Comparison of ENCODE assay signal across 8 cellular contexts in the genomic region with DNA sequence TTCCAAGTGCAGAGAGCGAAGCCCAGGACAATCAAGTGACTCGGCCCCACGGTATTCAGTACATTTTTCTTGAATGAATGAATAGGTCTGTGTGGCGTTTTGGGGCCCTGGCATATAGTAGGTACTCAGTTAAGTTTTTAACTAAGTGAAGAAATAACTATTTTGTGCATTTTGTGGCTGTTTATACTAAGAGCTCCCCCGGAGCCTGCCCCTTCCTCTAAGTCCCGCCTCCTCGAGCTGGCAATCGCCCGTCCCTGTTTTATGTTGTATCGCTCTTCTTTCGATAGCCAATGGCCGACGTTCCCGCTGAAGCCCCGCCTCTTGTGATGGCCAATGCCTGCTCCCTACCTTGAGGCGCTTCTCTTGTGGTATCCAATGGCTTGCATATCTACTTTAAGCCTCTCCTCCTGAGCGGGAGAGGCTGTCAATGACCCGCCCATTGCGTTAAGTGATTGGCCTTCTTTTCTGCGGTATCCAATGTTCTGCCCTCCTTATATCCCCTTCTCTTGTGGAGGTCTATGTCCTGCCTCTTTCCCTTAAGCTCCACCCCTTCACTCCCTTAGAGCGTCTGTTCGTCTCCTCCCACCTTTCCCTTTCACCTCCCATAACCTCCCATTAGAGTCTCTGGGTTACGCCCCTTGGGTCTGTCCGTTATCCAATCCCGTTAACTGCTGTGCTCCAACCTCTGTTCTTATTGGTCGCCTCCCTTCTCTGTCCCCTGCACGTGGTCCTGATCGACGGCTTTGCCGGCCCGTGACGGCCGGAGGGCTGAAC. TPM values are rescaled to one million over a fixed set of nuclear protein-coding genes. Genes with fewer than 3 reads are reported as not detected.
A peak's percentile ranks its signal among the peaks of the same experiment; 100 is the strongest.
DNase-seq lines count a peak whose midpoint lies in the region; ATAC-seq, FAIRE-seq and TF ChIP-seq lines count a peak whose summit lies in the region.

No MANE protein-coding gene starts in this region.

- peak; percentile 100 for DNase-seq in NCI-H1694 (lab: John Stamatoyannopoulos, UW)
- DNase-seq in T-helper 1 cell = peak; percentile 96 to 100 (median 96)
- peak; percentile 98 to 99 (median 99) for DNase-seq in right cardiac atrium
- peak; percentile 98 to 99 for DNase-seq in psoas muscle
- peak; percentile 96 for DNase-seq in urothelium cell line (ENCODE audit: low spot score)

- H3K36me3 ChIP-seq in psoas muscle (ENCODE audit: insufficient read depth in 1 of 2, low read depth in 1 of 2) = peaks cover 3 to 15% of the 10 kb centered on the region in 2 donors

- ATAC-seq in GM18498 (IDR thresholded peaks at IDR 0.05; ENCODE audit: unreplicated experiment) = peak; percentile 84
- ATAC-seq in HG02885 (IDR thresholded peaks at IDR 0.05; ENCODE audit: poor library complexity, unreplicated experiment) = peak; percentile 86
- peak; percentile 96 to 97 for ATAC-seq in right cardiac atrium
- peak; percentile 92 to 96 (median 94) for ATAC-seq in psoas muscle

- under 1% methylated on average over 33 of the region's 33 CpGs for WGBS in right cardiac atrium
- 0 to 1% (median 0%) methylated on average over 33 of the region's 33 CpGs for WGBS in psoas muscle, 3 donors

- H3K27ac ChIP-seq in angular gyrus (ENCODE audit: low read depth, low read length) = peak overlapping the region; percentile 93
- H3K27ac ChIP-seq in right cardiac atrium (ENCODE audit: low read length) = peak overlapping the region; percentile 89
- H3K27ac ChIP-seq in psoas muscle = peak overlapping the region; percentile 79

- H3K4me3 ChIP-seq in right cardiac atrium (ENCODE audit: low read length) (peak overlapping the region; percentile 92), psoas muscle (peak overlapping the region; percentile 91)

- H3K27me3 ChIP-seq in right cardiac atrium (ENCODE audit: control insufficient read depth, insufficient read depth) (no peaks in the 10 kb centered on the region), psoas muscle (ENCODE audit: insufficient read depth in 3 of 3, low read length in 2 of 3) (no peaks in the 10 kb centered on the region)

- FAIRE-seq in urothelium cell line (lab: Jason Lieb, UNC) = peak; percentile 52

- TF ChIP-seq CTCF in psoas muscle (IDR thresholded peaks at IDR 0.05) = no peak

- intact Hi-C loops in right cardiac atrium (cut with DNase I) = no loop called here
- intact Hi-C loops in psoas muscle (cut with DNase I) = no loop called here

- H3K9me3 ChIP-seq in right cardiac atrium (ENCODE audit: control insufficient read depth, low read length) (no peaks in the 10 kb centered on the region), psoas muscle (no peaks in the 10 kb centered on the region)

- peaks cover 3% of the 10 kb centered on the region for H3K4me1 ChIP-seq in right cardiac atrium (ENCODE audit: control insufficient read depth, insufficient read depth, low read length)
- H3K4me1 ChIP-seq in psoas muscle = peaks cover 4% of the 10 kb centered on the region

RNA-seq across cellular contexts. Expression of a gene that starts 0.5 kb away (rescaled TPM):
- 10 to 100 TPM; 20.6 to 30.5 (median 28.6) TPM for total RNA-seq in right cardiac atrium
- 31.4 TPM for polyA plus RNA-seq in right cardiac atrium
- total RNA-seq in psoas muscle = 10 to 100 TPM; 32.3 to 47.7 (median 39.5) TPM
- polyA plus RNA-seq in psoas muscle = 10 to 100 TPM; 33.4 to 56.4 (median 51.3) TPM

RNA-seq across cellular contexts. Expression of a gene that starts 14.0 kb away (rescaled TPM):
- total RNA-seq in right cardiac atrium = 100 to 1,000 TPM in 3 of 4 donors, 10 to 100 TPM in 1; 99.8 to 124 (median 112) TPM
- polyA plus RNA-seq in right cardiac atrium = 135 TPM
- 100 to 1,000 TPM; 120 to 170 (median 132) TPM for total RNA-seq in psoas muscle
- 100 to 1,000 TPM; 110 to 274 (median 191) TPM for polyA plus RNA-seq in psoas muscle

RNA-seq across cellular contexts. Expression of a gene that starts 46.7 kb away (rescaled TPM):
- total RNA-seq in right cardiac atrium = 100 to 1,000 TPM; 102 to 201 (median 112) TPM
- 171 TPM for polyA plus RNA-seq in right cardiac atrium
- total RNA-seq in psoas muscle = 100 to 1,000 TPM; 115 to 309 (median 183) TPM
- 10 to 100 TPM; 29.0 to 97.8 (median 50.4) TPM for polyA plus RNA-seq in psoas muscle

Comparison
In these comparisons a context has a peak if more than half of its experiments do, and no peak if none do; other contexts are left out.
1. Peak in every context shown above with its lines: DNase-seq, ATAC-seq, H3K4me3 ChIP-seq and H3K27ac ChIP-seq.